In the genomic region with DNA sequence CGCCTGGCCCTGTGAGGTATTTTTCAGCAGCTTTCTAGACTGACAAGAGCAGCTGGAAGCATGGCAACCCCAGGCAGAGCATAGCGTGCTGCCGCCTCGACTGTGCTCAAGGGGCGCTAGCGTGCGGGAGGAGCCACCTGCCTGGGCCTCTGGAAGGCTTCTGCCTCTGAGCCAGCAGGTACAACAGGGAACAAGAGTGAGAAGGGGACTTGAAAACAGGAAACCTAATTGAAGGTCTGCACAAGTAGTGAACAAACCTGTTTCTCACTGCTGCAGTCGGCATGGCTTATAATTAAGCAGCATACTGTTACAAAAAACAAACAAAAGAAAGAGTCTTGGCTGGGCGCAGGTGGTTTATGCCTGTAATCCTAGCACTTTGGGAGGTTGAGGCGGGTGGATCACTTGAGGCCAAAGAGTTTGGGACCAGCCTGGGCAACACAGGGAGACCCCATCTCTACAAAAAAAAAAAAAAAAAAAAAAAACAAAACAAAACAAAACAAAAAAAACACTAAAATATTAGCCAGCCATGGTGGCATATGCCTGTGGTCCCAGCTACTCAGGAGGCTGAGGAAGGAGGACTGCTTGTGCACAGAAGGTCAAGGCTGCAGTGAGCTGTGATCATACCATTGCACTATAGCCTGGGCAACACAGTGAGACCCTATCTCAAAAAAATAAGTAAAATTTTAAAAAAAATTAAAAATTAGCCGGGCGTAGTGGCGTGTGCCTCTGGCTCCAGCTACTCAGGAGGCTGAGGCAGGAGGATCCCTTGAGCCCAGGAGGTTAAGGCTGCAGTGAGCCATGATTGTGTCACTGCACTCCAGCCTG, we compare ENCODE assay signal across 8 cellular contexts. TPM values are rescaled to one million over a fixed set of nuclear protein-coding genes. Genes with fewer than 3 reads are reported as not detected.
DNase-seq lines count a peak whose midpoint lies in the region; ATAC-seq and TF ChIP-seq lines count a peak whose summit lies in the region.

No MANE protein-coding gene starts in this region.

- CTCF ChIA-PET in mammary epithelial cell (lab: Charles Lee; ENCODE audit: low non-redundant PET) = no interaction called here

- peak overlapping the region in 1 of 2 donors; percentile 71 for H3K27ac Mint-ChIP-seq in stimulated activated naive CD8-positive, alpha-beta T cell treated with anti-CD3 and anti-CD28 coated beads, Interleukin-15, amount 100 ng/mL, for 72 hours
- H3K27ac Mint-ChIP-seq in endothelial cell (ENCODE audit: unreplicated experiment) = no peak overlapping the region

- in situ Hi-C loops in mammary epithelial cell (cut with MboI; ENCODE audit: low sequenced_read_pairs in 2 of 2) = no loop called here

- no TSS peak for BruUV-seq in mammary epithelial cell (replicated peaks; lab: Mats Ljungman, UMichigan)

- H3K4me1 ChIP-seq in mammary epithelial cell (ENCODE audit: insufficient read depth, low read length) = no peaks in the 10 kb centered on the region

- no peaks in the 10 kb centered on the region for H4K20me1 ChIP-seq in mammary epithelial cell (ENCODE audit: insufficient read depth, low read length)

- no peaks in the 10 kb centered on the region for H3K4me1 Mint-ChIP-seq in stimulated activated naive CD8-positive, alpha-beta T cell treated with anti-CD3 and anti-CD28 coated beads, Interleukin-15, amount 100 ng/mL, for 72 hours
- H3K4me1 Mint-ChIP-seq in endothelial cell (ENCODE audit: unreplicated experiment) = peaks cover 3% of the 10 kb centered on the region

- H3K4me3 ChIP-seq in mammary epithelial cell (replicated peaks in 1 of 3; ENCODE audit: insufficient read depth in 1 of 3, low read depth in 2 of 3, low read length in 3 of 3) = no peak overlapping the region

- H3K27me3 ChIP-seq in mammary epithelial cell (ENCODE audit: insufficient read depth, low read length) = no peaks in the 10 kb centered on the region

- peak; percentile 30 for DNase-seq in stimulated activated naive CD8-positive, alpha-beta T cell treated with anti-CD3 and anti-CD28 coated beads, Interleukin-15, Interleukin-2, amounts not matched to agents 100 U/mL and 50 U/mL, for 24 hours
- no peak for DNase-seq in stimulated activated naive CD8-positive, alpha-beta T cell treated with anti-CD3 and anti-CD28 coated beads, Interleukin-15, amount 100 ng/mL, for 72 hours
- DNase-seq in NCI-H69 (lab: John Stamatoyannopoulos, UW) = peak; percentile 89
- DNase-seq in endothelial cell (ENCODE audit: low spot score) = peak; percentile 72
- peak; percentile 55 for DNase-seq in ureter (ENCODE audit: low spot score)
- no peak for DNase-seq in mesenteric fat pad (ENCODE audit: low spot score)
- DNase-seq in mammary epithelial cell = no peak
- DNase-seq in MV-4-11 (lab: John Stamatoyannopoulos, UW) = no peak

- H3K9ac ChIP-seq in mammary epithelial cell (ENCODE audit: insufficient read depth, low read length) = no peak overlapping the region

- no peaks in the 10 kb centered on the region for H3K9me3 ChIP-seq in mammary epithelial cell (replicated peaks; ENCODE audit: insufficient read depth, low read length)

- TF ChIP-seq CTCF in endothelial cell (IDR thresholded peaks at IDR 0.05; ENCODE audit: unreplicated experiment) = peak; percentile 15
- TF ChIP-seq CTCF in mammary epithelial cell (conservative IDR thresholded peaks at IDR 0.05 in 1 of 2, IDR thresholded peaks at IDR 0.05 in 1 of 2; ENCODE audit: extremely low read depth in 1 of 2, insufficient read depth in 1 of 2, low read depth in 1 of 2, low read length in 2 of 2) = no peak

- intact Hi-C loops in mammary epithelial cell (cut with micrococcal nuclease) = no loop called here

- no peaks in the 10 kb centered on the region for H3K79me2 ChIP-seq in mammary epithelial cell (ENCODE audit: insufficient read depth, low read length)

- H3K9me3 Mint-ChIP-seq in stimulated activated naive CD8-positive, alpha-beta T cell treated with anti-CD3 and anti-CD28 coated beads, Interleukin-15, amount 100 ng/mL, for 72 hours = no peaks in the 10 kb centered on the region
- no peaks in the 10 kb centered on the region for H3K9me3 Mint-ChIP-seq in endothelial cell (ENCODE audit: unreplicated experiment)

- no peak overlapping the region for H3K27ac ChIP-seq in mammary epithelial cell (ENCODE audit: insufficient read depth, low read depth, low read length)

- dilution Hi-C loops in mammary epithelial cell (cut with HindIII; ENCODE audit: low sequenced_read_pairs) = no loop called here

- H3K36me3 Mint-ChIP-seq in endothelial cell (ENCODE audit: low read depth, unreplicated experiment) = peaks cover 7% of the 10 kb centered on the region

- H2AFZ ChIP-seq in mammary epithelial cell (ENCODE audit: low read depth, low read length) = no peak overlapping the region

- H3K4me3 Mint-ChIP-seq in stimulated activated naive CD8-positive, alpha-beta T cell treated with anti-CD3 and anti-CD28 coated beads, Interleukin-15, amount 100 ng/mL, for 72 hours = no peak overlapping the region
- H3K4me3 Mint-ChIP-seq in endothelial cell (ENCODE audit: unreplicated experiment) = no peak overlapping the region

- H3K27me3 Mint-ChIP-seq in stimulated activated naive CD8-positive, alpha-beta T cell treated with anti-CD3 and anti-CD28 coated beads, Interleukin-15, amount 100 ng/mL, for 72 hours = no peaks in the 10 kb centered on the region
- H3K27me3 Mint-ChIP-seq in endothelial cell (ENCODE audit: unreplicated experiment) = peaks cover 4% of the 10 kb centered on the region

- H3K4me2 ChIP-seq in mammary epithelial cell (ENCODE audit: insufficient read depth, low read depth, low read length) = no peak overlapping the region

- 82% methylated on average over 13 of the region's 13 CpGs for WGBS in mammary epithelial cell (ENCODE audit: low coverage, missing lambda C conversion rate)

- peak; percentile 52 for ATAC-seq in stimulated activated naive CD8-positive, alpha-beta T cell treated with anti-CD3 and anti-CD28 coated beads, Interleukin-15, Interleukin-2, amounts not matched to agents 100 U/mL and 50 U/mL, for 24 hours
- no peak for ATAC-seq in stimulated activated naive CD8-positive, alpha-beta T cell treated with anti-CD3 and anti-CD28 coated beads, Interleukin-15, amount 100 ng/mL, for 72 hours

- no peaks in the 10 kb centered on the region for H3K36me3 ChIP-seq in mammary epithelial cell (ENCODE audit: insufficient read depth, low read length)

RNA-seq across cellular contexts. Expression of gene GARRE1, which starts 12.6 kb away (rescaled TPM):
- total RNA-seq in endothelial cell (ENCODE audit: unreplicated experiment) = 49.0 TPM
- total RNA-seq in ureter = 27.2 TPM
- 37.7 TPM for total RNA-seq in mesenteric fat pad
- 10 to 100 TPM; 11.3 to 13.0 TPM for total RNA-seq in mammary epithelial cell
- 4.5 TPM for polyA plus RNA-seq in mammary epithelial cell
- 11.9 TPM for polyA minus RNA-seq in mammary epithelial cell

Comparison
In these comparisons a context has a peak if more than half of its experiments do, and no peak if none do; other contexts are left out.
1. DNase-seq: peak in stimulated activated naive CD8-positive, alpha-beta T cell treated with anti-CD3 and anti-CD28 coated beads, Interleukin-15, Interleukin-2, amounts not matched to agents 100 U/mL and 50 U/mL, for 24 hours (single experiment), NCI-H69 (single experiment), endothelial cell (single experiment) and ureter (single experiment); none in stimulated activated naive CD8-positive, alpha-beta T cell treated with anti-CD3 and anti-CD28 coated beads, Interleukin-15, amount 100 ng/mL, for 72 hours (0 of 2), mesenteric fat pad (single experiment), mammary epithelial cell (single experiment) and MV-4-11 (single experiment).